Comparison of ENCODE assay signal across 8 cellular contexts in the genomic region with DNA sequence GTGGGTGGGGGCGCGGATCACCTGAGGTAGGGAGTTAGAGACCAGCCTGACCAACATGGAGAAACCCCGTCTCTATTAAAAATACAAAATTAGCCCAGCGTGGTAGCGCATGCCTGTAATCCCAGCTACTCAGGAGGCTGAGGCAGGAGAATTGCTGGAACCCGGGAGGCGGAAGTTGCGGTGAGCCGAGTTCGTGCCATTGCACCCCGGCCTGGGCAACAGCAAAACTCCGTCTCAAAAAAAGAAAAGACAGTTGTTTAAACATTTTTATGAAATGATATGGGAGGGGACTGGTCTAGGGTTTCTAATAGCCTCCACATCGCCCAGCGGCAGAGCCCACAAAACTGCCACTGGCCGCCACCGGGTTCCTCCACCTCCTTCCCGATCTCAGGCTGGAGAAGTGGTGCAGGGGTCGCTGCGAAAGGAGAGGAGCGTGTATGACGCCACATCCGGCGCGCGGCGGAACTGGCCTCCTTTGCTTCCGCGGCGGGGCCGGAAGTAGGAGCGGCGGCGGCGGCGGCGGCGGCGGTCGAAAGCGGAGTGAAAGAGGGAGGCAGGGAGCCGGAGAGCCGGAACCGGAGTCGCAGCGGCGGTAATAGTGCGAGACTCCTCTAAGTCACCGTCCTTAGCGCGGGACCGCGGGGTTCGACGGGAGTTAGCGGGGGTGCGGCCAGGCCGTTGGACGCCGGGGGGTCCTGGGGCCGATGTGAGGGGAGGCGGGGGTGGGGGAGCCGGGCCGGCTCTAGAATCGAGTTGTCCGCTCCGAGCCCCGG. TPM values are rescaled to one million over a fixed set of nuclear protein-coding genes. Genes with fewer than 3 reads are reported as not detected.
DNase-seq lines count a peak whose midpoint lies in the region; ATAC-seq lines count a peak whose summit lies in the region.

A gene (plus strand): TSS at position 492 of the 773 bp plus-strand sequence. CDS start 384 bp downstream, outside the sequence.

- CTCF ChIA-PET in activated CD8-positive, alpha-beta memory T cell treated with anti-CD3 and anti-CD28 coated beads, Interleukin-2, amount 10 ng/mL, durations not matched to agents 7 days and 5 days (lab: Charles Lee), result interaction anchor here (1.2 to 7.5 kb wide), 6 partner anchors 10 to 67 kb away, joined by 4 to 82 read pairs (median 6); a partner anchor contains a TSS

- no peaks in the 10 kb centered on the region for H3K9me3 Mint-ChIP-seq in activated CD8-positive, alpha-beta memory T cell treated with anti-CD3 and anti-CD28 coated beads, Interleukin-2, amount 10 ng/mL, durations not matched to agents 7 days and 5 days (ENCODE audit: low read depth)

- H3K9me3 ChIP-seq in NT2/D1 (ENCODE audit: insufficient read depth, low read length), result no peaks in the 10 kb centered on the region
- H3K9me3 ChIP-seq in endocrine pancreas (ENCODE audit: control insufficient read depth, low read length), result no peaks in the 10 kb centered on the region

- H3K36me3 ChIP-seq in NT2/D1 (ENCODE audit: insufficient read depth, insufficient read length, low read length) (peaks cover 75% of the 10 kb centered on the region), endocrine pancreas (ENCODE audit: control insufficient read depth, insufficient read depth, low read length) (peaks cover 3% of the 10 kb centered on the region)

- H3K4me3 Mint-ChIP-seq in activated CD8-positive, alpha-beta memory T cell treated with anti-CD3 and anti-CD28 coated beads, Interleukin-2, amount 10 ng/mL, durations not matched to agents 7 days and 5 days, result peak within 1 kb of the TSS; percentile 85

- DNase-seq in Ammon's horn (ENCODE audit: low spot score) (peak; percentile 94), HT1080 (ENCODE audit: low read depth) (peak; percentile 87), NT2/D1 (ENCODE audit: low read depth, low spot score) (peak; percentile 85), mesenteric fat pad (ENCODE audit: low spot score) (peak; percentile 97)
- peak; percentile 95 for DNase-seq in activated CD8-positive, alpha-beta memory T cell treated with anti-CD3 and anti-CD28 coated beads, Interleukin-2, amount 10 ng/mL, durations not matched to agents 7 days and 5 days
- DNase-seq in stimulated activated CD8-positive, alpha-beta memory T cell treated with anti-CD3 and anti-CD28 coated beads, Interleukin-15, amount 100 ng/mL, for 1 hour (ENCODE audit: low read depth), result peak; percentile 76

- H3K36me3 Mint-ChIP-seq in activated CD8-positive, alpha-beta memory T cell treated with anti-CD3 and anti-CD28 coated beads, Interleukin-2, amount 10 ng/mL, durations not matched to agents 7 days and 5 days, result peaks cover 45% of the 10 kb centered on the region

- peak within 1 kb of the TSS; percentile 98 for H3K4me3 ChIP-seq in NT2/D1 (ENCODE audit: insufficient read length, low read depth)
- peak within 1 kb of the TSS; percentile 61 for H3K4me3 ChIP-seq in endocrine pancreas (ENCODE audit: control insufficient read depth, insufficient read depth, low read length)

- H3K4me1 Mint-ChIP-seq in activated CD8-positive, alpha-beta memory T cell treated with anti-CD3 and anti-CD28 coated beads, Interleukin-2, amount 10 ng/mL, durations not matched to agents 7 days and 5 days, result peaks cover 37% of the 10 kb centered on the region

- H3K4me1 ChIP-seq in NT2/D1 (ENCODE audit: insufficient read depth, insufficient read length) (peaks cover 2% of the 10 kb centered on the region), endocrine pancreas (ENCODE audit: control insufficient read depth, insufficient read depth, low read length) (peaks cover 6% of the 10 kb centered on the region)

- H3K27me3 ChIP-seq in NT2/D1 (ENCODE audit: insufficient read depth, insufficient read length) (no peaks in the 10 kb centered on the region), endocrine pancreas (ENCODE audit: control insufficient read depth, insufficient read depth, low read length) (no peaks in the 10 kb centered on the region)

- peak; percentile 85 for ATAC-seq in GM19372 (IDR thresholded peaks at IDR 0.05; ENCODE audit: low read depth, unreplicated experiment)
- ATAC-seq in activated CD8-positive, alpha-beta memory T cell treated with anti-CD3 and anti-CD28 coated beads, Interleukin-2, amount 10 ng/mL, durations not matched to agents 7 days and 5 days, result peak; percentile 90

- H3K27ac Mint-ChIP-seq in activated CD8-positive, alpha-beta memory T cell treated with anti-CD3 and anti-CD28 coated beads, Interleukin-2, amount 10 ng/mL, durations not matched to agents 7 days and 5 days, result peak within 1 kb of the TSS; percentile 87

- H3K9ac ChIP-seq in NT2/D1 (ENCODE audit: insufficient read length, low read depth) (peak within 1 kb of the TSS; percentile 97), endocrine pancreas (ENCODE audit: control insufficient read depth, insufficient read depth, low read length) (peak within 1 kb of the TSS; percentile 85)

- H3K27me3 Mint-ChIP-seq in activated CD8-positive, alpha-beta memory T cell treated with anti-CD3 and anti-CD28 coated beads, Interleukin-2, amount 10 ng/mL, durations not matched to agents 7 days and 5 days, result no peaks in the 10 kb centered on the region

RNA-seq across cellular contexts. Expression of the gene that starts here (rescaled TPM):
- 217 and 241 TPM in 2 replicates for total RNA-seq in HT1080 (2014; rRNA removed; shearing (Covaris generic))
- 142 and 181 TPM in 2 replicates for polyA plus RNA-seq in HT1080 (2015; cell fraction: cytosol; rRNA removed)
- 115 and 121 TPM in 2 replicates for polyA plus RNA-seq in HT1080 (2015; cell fraction: nucleus; rRNA removed)
- total RNA-seq in activated CD8-positive, alpha-beta memory T cell treated with anti-CD3 and anti-CD28 coated beads, Interleukin-2, amount 10 ng/mL, durations not matched to agents 7 days and 5 days, result 100 to 1,000 TPM; 149 to 161 TPM
- total RNA-seq in mesenteric fat pad, result 81.1 TPM

Comparison
In these comparisons a context has a peak if more than half of its experiments do, and no peak if none do; other contexts are left out.
1. Peak in every context shown above with its lines: DNase-seq, ATAC-seq and H3K4me3 ChIP-seq.